10 cellular contexts compared by ENCODE assay signal in genomic region chr1:41394918-41395598, GRCh38. TPM values are rescaled to one million over a fixed set of nuclear protein-coding genes. Genes with fewer than 3 reads are reported as not detected.
A peak's percentile ranks its signal among the peaks of the same experiment; 100 is the strongest.
DNase-seq lines count a peak whose midpoint lies in the region; ATAC-seq, FAIRE-seq and TF ChIP-seq lines count a peak whose summit lies in the region.
"Had no signal": no experiment of that assay in that cellular context is flagged by ENCODE, and none has a peak within 500 bp of the region (broad histone marks: within the 10 kb centered on the region; RNA-seq: fewer than 3 reads in every experiment).

No MANE protein-coding gene starts in this region.

- CTCF ChIA-PET in naive thymus-derived CD4-positive, alpha-beta T cell (lab: Charles Lee): no interaction called here
- CTCF ChIA-PET in GM10248 (lab: Yijun Ruan, JAX): interaction anchor here (1.2 to 1.3 kb wide), 2 partner anchors 22 to 38 kb away, joined by 3 to 4 read pairs; no protein-coding TSS in a partner anchor

- no peak for FAIRE-seq in bronchial epithelial cell (lab: Jason Lieb, UNC)

- TF ChIP-seq CTCF in GM23338 (conservative IDR thresholded peaks at IDR 0.05; ENCODE audit: low read depth in 2 of 2): peak; percentile 38 to 41
- TF ChIP-seq CTCF in bronchial epithelial cell (IDR thresholded peaks at IDR 0.05; ENCODE audit: insufficient read depth, low read length, severe bottlenecking): peak; percentile 3
- no peak for TF ChIP-seq CTCF in GM10248 (IDR thresholded peaks at IDR 0.05; ENCODE audit: control extremely low read depth, extremely low read depth, low read depth, missing control alignments)

- H3F3A ChIP-seq in GM23338 (replicated peaks; ENCODE audit: low read depth): no peaks in the 10 kb centered on the region

- POLR2A ChIA-PET in naive thymus-derived CD4-positive, alpha-beta T cell (lab: Charles Lee): no interaction called here
- POLR2A ChIA-PET in GM10248 (lab: Yijun Ruan, JAX): no interaction called here

- no peaks in the 10 kb centered on the region for H3K9me3 ChIP-seq in naive thymus-derived CD4-positive, alpha-beta T cell (ENCODE audit: control insufficient read depth in 2 of 3, low read length in 3 of 3)
- H3K9me3 ChIP-seq: ovary had no signal

- H3K4me3 ChIP-seq in GM23338: peak overlapping the region; percentile 54
- H3K4me3 ChIP-seq in bronchial epithelial cell (ENCODE audit: low read depth, low read length): no peak overlapping the region
- no peak overlapping the region for H3K4me3 ChIP-seq in naive thymus-derived CD4-positive, alpha-beta T cell (ENCODE audit: low read length)
- H3K4me3 ChIP-seq: ovary had no signal

- intact Hi-C loops in naive thymus-derived CD4-positive, alpha-beta T cell (cut with micrococcal nuclease): no loop called here

- DNase-seq in GM23338 (ENCODE audit: low spot score): peak; percentile 93
- peak; percentile 87 for DNase-seq in NCI-H2107 treated with DMSO at 0.1 percent for 48 hours (lab: John Stamatoyannopoulos, UW; ENCODE audit: unreplicated experiment)
- peak; percentile 8 for DNase-seq in bronchial epithelial cell (ENCODE audit: low read depth)
- no peak for DNase-seq in naive thymus-derived CD4-positive, alpha-beta T cell
- no peak for DNase-seq in GM10248 (ENCODE audit: extremely low spot score)
- no peak for DNase-seq in dermis blood vessel endothelial cell
- DNase-seq in activated naive CD4-positive, alpha-beta T cell treated with Interleukin-2 at 50 U/mL for 16 hours: no peak
- DNase-seq: activated gamma-delta T cell treated with Interleukin-2 at 50 U/mL for 16 hours, ovary had no signal

- H3K79me2 ChIP-seq in GM23338 (replicated peaks; ENCODE audit: insufficient read depth): no peaks in the 10 kb centered on the region

- H3K27ac ChIP-seq in GM23338 (ENCODE audit: low read depth): no peak overlapping the region
- no peak overlapping the region for H3K27ac ChIP-seq in naive thymus-derived CD4-positive, alpha-beta T cell (ENCODE audit: low read depth, low read length)
- H3K27ac ChIP-seq: ovary had no signal

- H4K20me1 ChIP-seq in GM23338 (replicated peaks; ENCODE audit: insufficient read depth): no peaks in the 10 kb centered on the region

- peaks cover 39% of the 10 kb centered on the region for H3K4me1 ChIP-seq in GM23338 (ENCODE audit: insufficient read depth)
- no peaks in the 10 kb centered on the region for H3K4me1 ChIP-seq in naive thymus-derived CD4-positive, alpha-beta T cell (ENCODE audit: control insufficient read depth in 2 of 2, insufficient read depth in 2 of 2, low read length in 2 of 2)

- H3K4me1 Mint-ChIP-seq in GM23338: peaks cover 65% of the 10 kb centered on the region
- H3K4me1 Mint-ChIP-seq in naive thymus-derived CD4-positive, alpha-beta T cell: peaks cover 0 to 6% (median 0%) of the 10 kb centered on the region in 7 donors

- ATAC-seq in GM23338 (peak; percentile 85), GM18519 (IDR thresholded peaks at IDR 0.05; ENCODE audit: low FRiP score, unreplicated experiment) (no peak)
- peak; percentile 6 for ATAC-seq in naive thymus-derived CD4-positive, alpha-beta T cell

- H3K36me3 Mint-ChIP-seq in GM23338 (ENCODE audit: low read depth): peaks cover 1% of the 10 kb centered on the region; the same call in 1 of the 3 replicates
- H3K36me3 Mint-ChIP-seq in naive thymus-derived CD4-positive, alpha-beta T cell: no peaks in the 10 kb centered on the region

- no peaks in the 10 kb centered on the region for H3K9me2 ChIP-seq in GM23338 (ENCODE audit: insufficient read depth)

- H3K36me3 ChIP-seq in GM23338 (ENCODE audit: insufficient read depth) (no peaks in the 10 kb centered on the region), bronchial epithelial cell (ENCODE audit: control insufficient read depth, insufficient read depth, low read length) (no peaks in the 10 kb centered on the region)
- no peaks in the 10 kb centered on the region for H3K36me3 ChIP-seq in naive thymus-derived CD4-positive, alpha-beta T cell (ENCODE audit: control insufficient read depth in 2 of 3, insufficient read depth in 3 of 3, low read length in 3 of 3)
- H3K36me3 ChIP-seq: ovary had no signal

- peak overlapping the region; percentile 97 for H2AFZ ChIP-seq in GM23338

- H3K4me3 Mint-ChIP-seq in GM23338: peak overlapping the region; percentile 50
- no peak overlapping the region for H3K4me3 Mint-ChIP-seq in naive thymus-derived CD4-positive, alpha-beta T cell

- H3K4me2 ChIP-seq in GM23338: peak overlapping the region; percentile 77

- H3K27me3 ChIP-seq in GM23338 (ENCODE audit: insufficient read depth) (no peaks in the 10 kb centered on the region), bronchial epithelial cell (ENCODE audit: control insufficient read depth, insufficient read depth, low read length) (peaks cover 6% of the 10 kb centered on the region)
- no peaks in the 10 kb centered on the region for H3K27me3 ChIP-seq in naive thymus-derived CD4-positive, alpha-beta T cell (ENCODE audit: control insufficient read depth in 2 of 2, insufficient read depth in 2 of 2, low read length in 2 of 2)
- H3K27me3 ChIP-seq: ovary had no signal

- H3K27ac Mint-ChIP-seq in GM23338: no peak overlapping the region
- H3K27ac Mint-ChIP-seq in naive thymus-derived CD4-positive, alpha-beta T cell: no peak overlapping the region

- peaks cover 35% of the 10 kb centered on the region for H3K27me3 Mint-ChIP-seq in GM23338 (ENCODE audit: insufficient read depth, low read depth, poor library complexity)
- peaks cover 13 to 31% (median 20%) of the 10 kb centered on the region in 5 donors for H3K27me3 Mint-ChIP-seq in naive thymus-derived CD4-positive, alpha-beta T cell

- H3K9me3 Mint-ChIP-seq in GM23338: peaks cover 2% of the 10 kb centered on the region; the same call in 2 of the 3 replicates
- peaks cover 0 to 2% (median 0%) of the 10 kb centered on the region in 11 donors for H3K9me3 Mint-ChIP-seq in naive thymus-derived CD4-positive, alpha-beta T cell

TF ChIP-seq in GM23338, 12 proteins besides CTCF, POLR2A, EP300 and RAD21:
- TF ChIP-seq EZH2phosphoT487 (IDR thresholded peaks at IDR 0.05; ENCODE audit: unreplicated experiment) (no peak), REST (IDR thresholded peaks at IDR 0.05; ENCODE audit: unreplicated experiment) (peak; percentile 38)

RNA-seq across cellular contexts. Expression of gene FOXO6, which starts 33.8 kb away (rescaled TPM):
- total RNA-seq in GM23338 (2014; rRNA removed; shearing (Covaris generic)): 4.2 and 4.5 TPM in 2 replicates
- 0.66 and 0.68 TPM in 2 replicates for polyA plus RNA-seq in GM23338 (2016; fragmentation: Nextera tagmentation; extraction: Ambion mirVana)
- 0.26 TPM in 1 of 2 replicates, not detected in the other for total RNA-seq in bronchial epithelial cell
- 1 to 10 TPM in 1 of 5 experiments, under 1 TPM in 1, not detected in 3; 0.66 to 1.3 TPM for total RNA-seq in naive thymus-derived CD4-positive, alpha-beta T cell
- polyA plus RNA-seq in naive thymus-derived CD4-positive, alpha-beta T cell: not detected
- 0.05 TPM in 1 of 2 replicates, not detected in the other for total RNA-seq in dermis blood vessel endothelial cell

Comparison
In these comparisons a context has a peak if more than half of its experiments do, and no peak if none do; other contexts are left out.
1. DNase-seq: peak in GM23338 (single experiment), NCI-H2107 treated with DMSO at 0.1 percent for 48 hours (single experiment) and bronchial epithelial cell (single experiment); none in naive thymus-derived CD4-positive, alpha-beta T cell (0 of 9), GM10248 (single experiment), dermis blood vessel endothelial cell (single experiment) and activated naive CD4-positive, alpha-beta T cell treated with Interleukin-2 at 50 U/mL for 16 hours (single experiment).